ENCODE assay signal across 1 cellular context in the genomic region with DNA sequence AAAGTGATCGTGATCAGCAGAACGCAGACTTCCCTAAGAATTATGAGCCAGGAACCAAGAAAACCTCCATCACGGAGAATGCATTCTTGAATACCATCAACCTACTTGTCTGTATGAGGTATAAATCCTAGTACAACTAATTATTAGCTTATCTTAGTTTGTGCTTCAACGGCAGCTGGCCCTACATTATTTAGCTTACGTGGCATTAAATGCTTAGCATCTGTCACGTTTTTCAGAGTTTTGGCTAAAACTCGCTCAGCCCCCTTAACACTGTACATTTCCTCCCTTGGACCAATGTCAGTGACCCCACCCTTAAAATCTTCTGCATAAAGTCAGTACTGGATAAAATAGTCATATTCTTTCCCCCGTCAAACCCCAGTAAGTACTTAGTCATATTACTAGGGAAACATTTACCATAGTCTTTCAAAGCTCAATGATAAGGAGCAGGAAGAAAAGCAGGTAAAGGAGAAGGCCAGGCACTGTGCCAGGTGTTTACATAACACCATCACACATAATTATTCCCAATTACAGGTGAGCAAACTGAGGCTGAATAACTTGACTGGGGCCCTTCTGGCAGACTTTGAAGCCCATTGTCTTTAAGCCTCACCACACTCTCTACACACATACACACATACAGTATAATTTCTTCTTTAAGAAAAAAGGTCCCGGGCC.
TF ChIP-seq lines count a peak whose summit lies in the region.

No MANE protein-coding gene starts in this region.

TF ChIP-seq in IMR-90, 13 proteins besides CTCF, POLR2A, EP300 and RAD21:
- TF ChIP-seq CEBPB (IDR thresholded peaks at IDR 0.05; ENCODE audit: low read depth, low read length) (no peak), MAFK (IDR thresholded peaks at IDR 0.05; ENCODE audit: low read depth, low read length) (peak; percentile 27; the same call in 1 of the 2 replicates)
